8 cellular contexts compared by ENCODE assay signal in the genomic region with DNA sequence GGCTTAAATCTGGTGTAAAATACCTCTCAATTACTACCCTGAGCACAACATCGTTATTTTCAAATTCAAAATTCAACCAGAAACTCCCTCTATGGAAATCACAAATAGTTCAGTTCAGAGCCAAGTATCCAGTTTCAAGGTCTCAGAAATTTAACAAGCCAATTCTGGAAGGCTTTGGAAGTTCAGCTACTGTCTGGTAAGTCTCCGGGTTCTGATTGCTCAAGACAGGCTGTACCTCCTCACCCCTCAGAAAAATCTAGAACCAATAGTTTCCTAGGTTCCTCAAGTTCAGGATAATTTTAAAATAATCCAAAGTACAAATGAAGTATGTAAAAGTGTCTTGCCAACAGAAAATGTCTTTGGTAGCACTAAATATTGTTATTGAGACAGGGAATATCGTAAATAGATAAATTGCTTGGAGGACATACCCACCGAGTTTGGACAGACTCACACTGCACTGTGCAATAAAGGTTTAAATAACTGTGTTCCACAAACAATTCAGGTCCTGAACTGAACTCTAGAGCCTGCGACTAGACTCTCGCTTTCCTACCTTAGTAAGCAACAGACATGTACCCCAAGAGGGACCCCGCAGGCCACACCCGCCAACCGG. TPM values are rescaled to one million over a fixed set of nuclear protein-coding genes. Genes with fewer than 3 reads are reported as not detected.
DNase-seq lines count a peak whose midpoint lies in the region; ATAC-seq and TF ChIP-seq lines count a peak whose summit lies in the region.

No MANE protein-coding gene starts in this region.

- no peak for TF ChIP-seq POLR2A in suprapubic skin (IDR thresholded peaks at IDR 0.05)

- no peaks in the 10 kb centered on the region for H3K36me3 ChIP-seq in cardiac muscle cell
- no peaks in the 10 kb centered on the region for H3K36me3 ChIP-seq in suprapubic skin

- intact Hi-C loops in left ventricle myocardium superior (cut with micrococcal nuclease), result no loop called here

- peaks cover 14% of the 10 kb centered on the region for H3K4me1 ChIP-seq in cardiac muscle cell (ENCODE audit: low read depth)
- H3K4me1 ChIP-seq in suprapubic skin, result peaks cover 34% of the 10 kb centered on the region

- peaks cover 3% of the 10 kb centered on the region for H3K27me3 ChIP-seq in cardiac muscle cell
- H3K27me3 ChIP-seq in suprapubic skin, result no peaks in the 10 kb centered on the region

- peak overlapping the region; percentile 97 to 98 for H3K27ac Mint-ChIP-seq in activated naive CD4-positive, alpha-beta T cell treated with anti-CD3 and anti-CD28 coated beads, Interleukin-2, amount 50 U/mL, for 72 hours

- ATAC-seq in left ventricle myocardium superior (no peak), HG02840 (IDR thresholded peaks at IDR 0.05; ENCODE audit: low FRiP score, unreplicated experiment) (no peak), GM18519 (IDR thresholded peaks at IDR 0.05; ENCODE audit: low FRiP score, unreplicated experiment) (no peak)
- ATAC-seq in activated naive CD4-positive, alpha-beta T cell treated with anti-CD3 and anti-CD28 coated beads, Interleukin-2, amount 50 U/mL, for 72 hours, result no peak

- peaks cover 5 to 13% of the 10 kb centered on the region in 2 donors for H3K36me3 Mint-ChIP-seq in activated naive CD4-positive, alpha-beta T cell treated with anti-CD3 and anti-CD28 coated beads, Interleukin-2, amount 50 U/mL, for 72 hours

- DNase-seq in cardiac muscle cell (ENCODE audit: low read depth in 1 of 2, low spot score in 1 of 2) (peak in 1 of 2 donors; percentile 20), left ventricle myocardium superior (no peak), iris pigment epithelial cell (ENCODE audit: low read depth) (peak; percentile 42), suprapubic skin (ENCODE audit: low spot score in 2 of 2) (no peak), NCI-H1417 treated with DMSO at 0.1 percent for 48 hours (lab: John Stamatoyannopoulos, UW) (no peak)
- DNase-seq in activated naive CD4-positive, alpha-beta T cell treated with anti-CD3 and anti-CD28 coated beads, Interleukin-2, amount 50 U/mL, for 72 hours (ENCODE audit: low spot score in 2 of 2), result no peak

- no peaks in the 10 kb centered on the region for H3K9me3 Mint-ChIP-seq in activated naive CD4-positive, alpha-beta T cell treated with anti-CD3 and anti-CD28 coated beads, Interleukin-2, amount 50 U/mL, for 72 hours

- WGBS in suprapubic skin, result 3% methylated on average over 9 of the region's 9 CpGs

- no peak for TF ChIP-seq EP300 in suprapubic skin (IDR thresholded peaks at IDR 0.05)

- H3K27ac ChIP-seq in cardiac muscle cell (peak overlapping the region; percentile 88), suprapubic skin (peak overlapping the region; percentile 90)

- H3K9me3 ChIP-seq in cardiac muscle cell (ENCODE audit: low read depth) (no peaks in the 10 kb centered on the region), suprapubic skin (no peaks in the 10 kb centered on the region)

- TF ChIP-seq CTCF in cardiac muscle cell (IDR thresholded peaks at IDR 0.05; ENCODE audit: low read depth, low read length), result no peak
- no peak for TF ChIP-seq CTCF in suprapubic skin (IDR thresholded peaks at IDR 0.05)

- H3K4me3 ChIP-seq in cardiac muscle cell (peak overlapping the region; percentile 56), suprapubic skin (peak overlapping the region; percentile 73)

RNA-seq across cellular contexts. Expression of gene ATG5, which starts 0.7 kb away (rescaled TPM):
- total RNA-seq in cardiac muscle cell (15.2 and 20.2 TPM in 2 replicates), left ventricle myocardium superior (16.6 TPM), suprapubic skin (10 to 100 TPM; 18.1 to 25.7 (median 23.1) TPM)
- polyA plus RNA-seq in cardiac muscle cell, result 32.2 and 37.3 TPM in 2 replicates
- total RNA-seq in activated naive CD4-positive, alpha-beta T cell treated with anti-CD3 and anti-CD28 coated beads, Interleukin-2, amount 50 U/mL, for 72 hours, result 10 to 100 TPM; 23.5 to 28.2 TPM

RNA-seq across cellular contexts. Expression of gene CRYBG1, which starts 35.7 kb away (rescaled TPM):
- under 0.01 TPM in 1 of 2 replicates, not detected in the other for total RNA-seq in cardiac muscle cell
- 0.15 and 0.22 TPM in 2 replicates for polyA plus RNA-seq in cardiac muscle cell
- total RNA-seq in left ventricle myocardium superior, result 2.0 TPM
- total RNA-seq in activated naive CD4-positive, alpha-beta T cell treated with anti-CD3 and anti-CD28 coated beads, Interleukin-2, amount 50 U/mL, for 72 hours, result 10 to 100 TPM; 23.0 to 23.3 TPM
- 100 to 1,000 TPM in 2 of 4 donors, 10 to 100 TPM in 2; 91.8 to 124 (median 99.7) TPM for total RNA-seq in suprapubic skin
